Comparison of ENCODE assay signal across 10 cellular contexts in the genomic region with DNA sequence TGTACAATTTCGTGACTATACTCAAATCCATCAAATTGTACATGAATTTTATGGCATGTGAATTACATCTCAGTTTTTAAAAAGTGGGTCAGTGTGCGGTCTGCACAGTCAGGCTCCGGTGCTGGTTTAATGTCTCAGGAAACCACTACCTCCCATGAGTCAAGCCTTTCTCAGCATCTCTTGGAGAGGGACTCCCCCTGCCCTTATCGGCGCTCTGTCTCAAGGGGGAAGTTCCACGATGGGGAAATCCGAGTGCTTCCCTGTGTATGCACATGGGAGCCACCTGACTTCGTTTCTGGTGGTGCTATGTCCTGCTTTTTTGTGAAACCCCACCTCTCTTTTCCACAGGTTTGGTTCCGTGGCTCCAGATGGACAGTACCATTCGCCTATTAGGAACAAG.
A peak's percentile ranks its signal among the peaks of the same experiment; 100 is the strongest.
DNase-seq lines count a peak whose midpoint lies in the region; ATAC-seq and TF ChIP-seq lines count a peak whose summit lies in the region.
"Had no signal": no experiment of that assay in that cellular context is flagged by ENCODE, and none has a peak within 500 bp of the region (broad histone marks: within the 10 kb centered on the region; RNA-seq: fewer than 3 reads in every experiment).

No MANE protein-coding gene starts in this region.

- H3K4me3 Mint-ChIP-seq in T-helper 1 cell treated with Interleukin-12 subunit alpha and Interleukin-12 subunit beta and Interleukin-4 antibody, amounts not matched to agents 30 μg/mL and 1 μg/mL, for 36 hours, result peak overlapping the region; percentile 47
- no peak overlapping the region for H3K4me3 Mint-ChIP-seq in stimulated activated memory B cell treated with anti-CD40 and anti-IgM and Interleukin-4, amounts not matched to agents 10 μg/mL and 1 μg/mL and 100 μg/mL, for 72 hours
- no peak overlapping the region for H3K4me3 Mint-ChIP-seq in chondrocyte (ENCODE audit: unreplicated experiment)

- DNase-seq in amniotic epithelial cell (ENCODE audit: low read depth) (peak; percentile 29), HUDEP-2 (lab: John Stamatoyannopoulos, UW; ENCODE audit: unreplicated experiment in 76 of 76) (no peak), AG20443 (ENCODE audit: low spot score) (no peak), chondrocyte (ENCODE audit: low spot score) (no peak), thyroid gland (no peak)
- DNase-seq: cerebellar nuclear complex, NCI-H526 had no signal

- H3K4me3 ChIP-seq in thyroid gland (replicated peaks in 1 of 3), result no peak overlapping the region

- no peaks in the 10 kb centered on the region for H3K9me3 ChIP-seq in thyroid gland

- WGBS in thyroid gland, 2 donors, result 84 to 90% methylated on average over 10 of the region's 10 CpGs

- H3K27me3 Mint-ChIP-seq in T-helper 1 cell treated with Interleukin-12 subunit alpha and Interleukin-12 subunit beta and Interleukin-4 antibody, amounts not matched to agents 30 μg/mL and 1 μg/mL, for 36 hours (ENCODE audit: low read depth), result peaks cover 73% of the 10 kb centered on the region
- peaks cover 65% of the 10 kb centered on the region for H3K27me3 Mint-ChIP-seq in stimulated activated memory B cell treated with anti-CD40 and anti-IgM and Interleukin-4, amounts not matched to agents 10 μg/mL and 1 μg/mL and 100 μg/mL, for 72 hours
- H3K27me3 Mint-ChIP-seq in chondrocyte (ENCODE audit: low read depth), result peaks cover 48% of the 10 kb centered on the region

- peaks cover 8% of the 10 kb centered on the region for H3K9me3 Mint-ChIP-seq in T-helper 1 cell treated with Interleukin-12 subunit alpha and Interleukin-12 subunit beta and Interleukin-4 antibody, amounts not matched to agents 30 μg/mL and 1 μg/mL, for 36 hours
- peaks cover 6% of the 10 kb centered on the region for H3K9me3 Mint-ChIP-seq in stimulated activated memory B cell treated with anti-CD40 and anti-IgM and Interleukin-4, amounts not matched to agents 10 μg/mL and 1 μg/mL and 100 μg/mL, for 72 hours
- peaks cover 8% of the 10 kb centered on the region for H3K9me3 Mint-ChIP-seq in chondrocyte (ENCODE audit: low read depth)

- H3K27me3 ChIP-seq in thyroid gland, result no peaks in the 10 kb centered on the region

- no peak for TF ChIP-seq CTCF in chondrocyte (IDR thresholded peaks at IDR 0.05)
- no peak for TF ChIP-seq CTCF in thyroid gland (IDR thresholded peaks at IDR 0.05)

- no peaks in the 10 kb centered on the region for H3K4me1 ChIP-seq in thyroid gland

- H3K4me1 Mint-ChIP-seq in T-helper 1 cell treated with Interleukin-12 subunit alpha and Interleukin-12 subunit beta and Interleukin-4 antibody, amounts not matched to agents 30 μg/mL and 1 μg/mL, for 36 hours (ENCODE audit: low read depth), result peaks cover 19% of the 10 kb centered on the region
- peaks cover 34% of the 10 kb centered on the region for H3K4me1 Mint-ChIP-seq in stimulated activated memory B cell treated with anti-CD40 and anti-IgM and Interleukin-4, amounts not matched to agents 10 μg/mL and 1 μg/mL and 100 μg/mL, for 72 hours
- H3K4me1 Mint-ChIP-seq in chondrocyte (ENCODE audit: low read depth), result no peaks in the 10 kb centered on the region

- TF ChIP-seq POLR2A in thyroid gland (IDR thresholded peaks at IDR 0.05), result no peak

- intact Hi-C loops in thyroid gland (cut with DNase I), result no loop called here

- ATAC-seq in GM21786 (IDR thresholded peaks at IDR 0.05; ENCODE audit: unreplicated experiment), result peak; percentile 67
- ATAC-seq in stimulated activated memory B cell treated with anti-CD40 and anti-IgM and Interleukin-4, amounts not matched to agents 10 μg/mL and 1 μg/mL and 100 μg/mL, for 72 hours, result peak; percentile 92

- H3K36me3 ChIP-seq in thyroid gland, result no peaks in the 10 kb centered on the region

- no peak overlapping the region for H3K27ac ChIP-seq in thyroid gland

- peaks cover 2% of the 10 kb centered on the region for H3K36me3 Mint-ChIP-seq in T-helper 1 cell treated with Interleukin-12 subunit alpha and Interleukin-12 subunit beta and Interleukin-4 antibody, amounts not matched to agents 30 μg/mL and 1 μg/mL, for 36 hours (ENCODE audit: low read depth)
- H3K36me3 Mint-ChIP-seq in stimulated activated memory B cell treated with anti-CD40 and anti-IgM and Interleukin-4, amounts not matched to agents 10 μg/mL and 1 μg/mL and 100 μg/mL, for 72 hours, result no peaks in the 10 kb centered on the region
- H3K36me3 Mint-ChIP-seq in chondrocyte (ENCODE audit: low read depth), result peaks cover 4% of the 10 kb centered on the region

- H3K27ac Mint-ChIP-seq in T-helper 1 cell treated with Interleukin-12 subunit alpha and Interleukin-12 subunit beta and Interleukin-4 antibody, amounts not matched to agents 30 μg/mL and 1 μg/mL, for 36 hours, result peak overlapping the region; percentile 56
- no peak overlapping the region for H3K27ac Mint-ChIP-seq in stimulated activated memory B cell treated with anti-CD40 and anti-IgM and Interleukin-4, amounts not matched to agents 10 μg/mL and 1 μg/mL and 100 μg/mL, for 72 hours
- H3K27ac Mint-ChIP-seq in chondrocyte (ENCODE audit: unreplicated experiment), result no peak overlapping the region
